Comparison of ENCODE assay signal across 8 cellular contexts in the genomic region with DNA sequence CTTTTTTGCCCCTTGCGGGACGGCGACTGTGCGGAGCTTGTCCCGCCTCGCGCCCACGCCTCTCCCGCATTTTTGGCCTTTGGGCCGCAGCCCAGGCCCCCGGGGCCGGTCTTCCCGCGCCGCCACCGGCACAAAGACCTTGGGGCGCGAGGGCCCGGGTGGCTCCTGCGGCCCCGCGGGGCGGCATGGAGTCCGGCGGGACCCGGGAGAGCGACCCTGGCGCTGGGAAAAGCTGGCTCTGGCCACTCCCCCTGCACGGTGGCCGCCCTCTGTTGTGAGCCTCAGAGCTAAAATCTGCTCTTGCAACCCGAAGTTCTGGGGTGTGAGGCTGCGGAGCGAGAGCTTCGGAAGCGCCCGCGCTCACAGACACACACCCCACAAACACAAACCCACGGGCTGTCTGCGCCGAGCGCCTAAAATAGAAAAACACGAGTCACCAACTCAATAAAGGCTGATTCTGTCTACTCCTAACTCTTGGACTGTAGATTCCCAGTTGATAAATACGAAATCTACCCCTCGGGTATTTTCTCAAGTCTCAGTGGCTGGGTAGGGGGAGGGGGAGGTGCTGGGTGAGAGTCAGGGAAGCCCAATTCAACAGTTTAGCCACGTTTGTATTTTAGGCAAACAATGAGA. TPM values are rescaled to one million over a fixed set of nuclear protein-coding genes. Genes with fewer than 3 reads are reported as not detected.
DNase-seq lines count a peak whose midpoint lies in the region; ATAC-seq, FAIRE-seq and TF ChIP-seq lines count a peak whose summit lies in the region.

No MANE protein-coding gene starts in this region.

- peak overlapping the region; percentile 87 for H2AFZ ChIP-seq in GM23248

- DNase-seq in D721Med (ENCODE audit: insufficient read length, low spot score): peak; percentile 48
- DNase-seq in GM23248: peak; percentile 67
- peak; percentile 67 for DNase-seq in NCI-H2029 treated with DMSO at 0.1 percent for 48 hours (lab: John Stamatoyannopoulos, UW)
- peak; percentile 6 for DNase-seq in activated CD4-positive, alpha-beta T cell treated with anti-CD3 and anti-CD28 coated beads, Interleukin-2, amount 50 U/mL, for 1 hour
- DNase-seq in epithelial cell of prostate (ENCODE audit: low read depth, low spot score): no peak
- peak; percentile 34 for DNase-seq in superior temporal gyrus (ENCODE audit: extremely low spot score)

- H3K9me3 ChIP-seq in GM23248 (ENCODE audit: low read depth) (no peaks in the 10 kb centered on the region), mucosa of stomach (ENCODE audit: control insufficient read depth, low read length) (no peaks in the 10 kb centered on the region)

- no peak for FAIRE-seq in D721Med (lab: Jason Lieb, UNC)

- H3K4me2 ChIP-seq in GM23248 (ENCODE audit: unreplicated experiment): peak overlapping the region; percentile 86

- peaks cover 12% of the 10 kb centered on the region for H3F3A ChIP-seq in GM23248 (ENCODE audit: insufficient read depth)

- TF ChIP-seq CTCF in D721Med (IDR thresholded peaks at IDR 0.05; ENCODE audit: insufficient read depth, missing control alignments): no peak

- peaks cover 14% of the 10 kb centered on the region for H3K27me3 ChIP-seq in GM23248 (replicated peaks; ENCODE audit: insufficient read depth)
- H3K27me3 ChIP-seq in mucosa of stomach (ENCODE audit: control insufficient read depth, insufficient read depth, low read length): no peaks in the 10 kb centered on the region

- in situ Hi-C loops in GM23248 (cut with MboI): no loop called here

- H3K27ac ChIP-seq in GM23248 (no peak overlapping the region), epithelial cell of prostate (peak overlapping the region; percentile 54)

- H4K20me1 ChIP-seq in GM23248 (ENCODE audit: insufficient read depth): no peaks in the 10 kb centered on the region

- H3K4me3 ChIP-seq in GM23248 (peak overlapping the region; percentile 74), mucosa of stomach (ENCODE audit: low read length) (peak overlapping the region; percentile 66)

- no peaks in the 10 kb centered on the region for H3K36me3 ChIP-seq in GM23248 (ENCODE audit: low read depth)
- no peaks in the 10 kb centered on the region for H3K36me3 ChIP-seq in mucosa of stomach (ENCODE audit: control insufficient read depth, insufficient read depth, low read length)

- ATAC-seq in HG03520 (IDR thresholded peaks at IDR 0.05; ENCODE audit: unreplicated experiment): no peak

- H3K9ac ChIP-seq in GM23248 (peak overlapping the region; percentile 70), mucosa of stomach (ENCODE audit: low read length) (peak overlapping the region; percentile 71)

- WGBS in GM23248 (ENCODE audit: low coverage in 1 of 2, low lambda C conversion rate in 2 of 2, missing lambda C conversion rate in 2 of 2), 2 experiments: 1% methylated on average over 45 of the region's 45 CpGs

- no peaks in the 10 kb centered on the region for H3K9me2 ChIP-seq in GM23248 (ENCODE audit: insufficient read depth)

- H3K4me1 ChIP-seq in GM23248 (ENCODE audit: insufficient read depth): peaks cover 11% of the 10 kb centered on the region; the same call in 1 of the 2 replicates
- H3K4me1 ChIP-seq in mucosa of stomach (ENCODE audit: control insufficient read depth, insufficient read depth, low read length): peaks cover 13% of the 10 kb centered on the region

- no peaks in the 10 kb centered on the region for H3K79me2 ChIP-seq in GM23248 (ENCODE audit: insufficient read depth)

RNA-seq across cellular contexts. Expression of gene BEND3, which starts 0.5 kb away (rescaled TPM):
- total RNA-seq in GM23248 (2014; rRNA removed; shearing (Covaris generic)): 1.8 and 2.7 TPM in 2 replicates
- polyA plus RNA-seq in GM23248 (2016; fragmentation: Nextera tagmentation; extraction: Ambion mirVana): 1.0 and 1.4 TPM in 2 replicates
